In genomic region chr9:119609277-119609971, GRCh38 we compare ENCODE assay signal across 23 cellular contexts.
A peak's percentile ranks its signal among the peaks of the same experiment; 100 is the strongest.
DNase-seq lines count a peak whose midpoint lies in the region; ATAC-seq, FAIRE-seq and TF ChIP-seq lines count a peak whose summit lies in the region.
"Had no signal": no experiment of that assay in that cellular context is flagged by ENCODE, and none has a peak within 500 bp of the region (broad histone marks: within the 10 kb centered on the region; RNA-seq: fewer than 3 reads in every experiment).

No MANE protein-coding gene starts in this region.

- TF ChIP-seq EP300 in HepG2 (IDR thresholded peaks at IDR 0.05; ENCODE audit: low read depth in 2 of 2, low read length in 2 of 2) (no peak), HepG2 (CRISPR knock-in tag; IDR thresholded peaks at IDR 0.05; ENCODE audit: borderline replicate concordance) (no peak)

- no peak overlapping the region for H3K4me3 Mint-ChIP-seq in neural crest cell
- H3K4me3 Mint-ChIP-seq in activated naive CD8-positive, alpha-beta T cell treated with anti-CD3 and anti-CD28 coated beads, Interleukin-2, amount 50 U/mL, for 24 hours, result no peak overlapping the region
- H3K4me3 Mint-ChIP-seq: CD8-positive, alpha-beta memory T cell had no signal

- no peaks in the 10 kb centered on the region for H3K27me3 ChIP-seq in HepG2 (ENCODE audit: control insufficient read depth in 1 of 2, insufficient read depth in 2 of 2, low read length in 2 of 2)
- no peaks in the 10 kb centered on the region for H3K27me3 ChIP-seq in right lobe of liver
- H3K27me3 ChIP-seq: BLaER1 treated with 17β-estradiol and CSF1 and Interleukin-3, amounts not matched to agents 10 nM and 100 nM had no signal

- in situ Hi-C loops in HepG2 (cut with HindIII; ENCODE audit: extremely low pct_ligation_motif_present, low pct_unique_long_range_greater_than_20kb), result no loop called here

- H3K4me1 ChIP-seq in HepG2 (ENCODE audit: insufficient read depth, low read length) (no peaks in the 10 kb centered on the region), right lobe of liver (no peaks in the 10 kb centered on the region), HEK293 (ENCODE audit: control insufficient read depth, insufficient read depth, low read length) (no peaks in the 10 kb centered on the region)
- H3K4me1 ChIP-seq: A549; BLaER1 treated with 17β-estradiol and CSF1 and Interleukin-3, amounts not matched to agents 10 nM and 100 nM had no signal

- H3K27me3 Mint-ChIP-seq in neural crest cell (ENCODE audit: low read depth), result peaks cover 34% of the 10 kb centered on the region
- no peaks in the 10 kb centered on the region for H3K27me3 Mint-ChIP-seq in activated naive CD8-positive, alpha-beta T cell treated with anti-CD3 and anti-CD28 coated beads, Interleukin-2, amount 50 U/mL, for 24 hours
- H3K27me3 Mint-ChIP-seq: CD4-positive, alpha-beta memory T cell; CD8-positive, alpha-beta memory T cell had no signal

- no peak for TF ChIP-seq CTCF in HepG2 (CRISPR knock-in tag; IDR thresholded peaks at IDR 0.05)
- TF ChIP-seq CTCF in right lobe of liver (IDR thresholded peaks at IDR 0.05), result no peak
- no peak for TF ChIP-seq CTCF in HEK293 (tag by site-specific recombination; IDR thresholded peaks at IDR 0.05)
- TF ChIP-seq CTCF in neural crest cell (conservative IDR thresholded peaks at IDR 0.05), result no peak

- FAIRE-seq in HepG2 (lab: Jason Lieb, UNC), result no peak
- FAIRE-seq: A549, GM12878, GM12892, GM18507 had no signal

- no peaks in the 10 kb centered on the region for H3K9me3 ChIP-seq in HepG2 (ENCODE audit: low read length)
- H3K9me3 ChIP-seq in right lobe of liver, result no peaks in the 10 kb centered on the region
- no peaks in the 10 kb centered on the region for H3K9me3 ChIP-seq in HEK293 (ENCODE audit: control insufficient read depth, insufficient read depth, low read depth, low read length)
- H3K9me3 ChIP-seq: A549 had no signal

- H3K4me3 ChIP-seq in HepG2 (replicated peaks in 1 of 3; ENCODE audit: insufficient read depth in 1 of 3, low read depth in 2 of 3, low read length in 3 of 3) (no peak overlapping the region), right lobe of liver (no peak overlapping the region), HEK293 (ENCODE audit: low read depth, low read length) (no peak overlapping the region)
- H3K4me3 ChIP-seq: A549; BLaER1 treated with 17β-estradiol and CSF1 and Interleukin-3, amounts not matched to agents 10 nM and 100 nM; GM12878 had no signal

- intact Hi-C loops in HepG2 (cut with micrococcal nuclease; ENCODE audit: unreplicated experiment), result no loop called here
- intact Hi-C loops in right lobe of liver (cut with DNase I), result no loop called here

- DNase-seq in HepG2 (ENCODE audit: low spot score) (no peak), right lobe of liver (no peak), neural crest cell (ENCODE audit: low read depth, low spot score) (no peak)
- no peak for DNase-seq in activated naive CD8-positive, alpha-beta T cell treated with anti-CD3 and anti-CD28 coated beads, Interleukin-2, amount 50 U/mL, for 24 hours
- DNase-seq: CD4-positive, alpha-beta memory T cell; CD8-positive, alpha-beta memory T cell; COR-L47; DMS 273 treated with DMSO at 0.1 percent for 48 hours; DMS153; DMS53; DMS79; DND-41; EL; GDM1 had no signal

- H3K36me3 Mint-ChIP-seq in neural crest cell (ENCODE audit: low read depth), result no peaks in the 10 kb centered on the region
- no peaks in the 10 kb centered on the region for H3K36me3 Mint-ChIP-seq in activated naive CD8-positive, alpha-beta T cell treated with anti-CD3 and anti-CD28 coated beads, Interleukin-2, amount 50 U/mL, for 24 hours (ENCODE audit: low read depth)
- H3K36me3 Mint-ChIP-seq: CD4-positive, alpha-beta memory T cell; CD8-positive, alpha-beta memory T cell had no signal

- ATAC-seq in HepG2, result no peak
- no peak for ATAC-seq in right lobe of liver
- no peak for ATAC-seq in GM21825 (IDR thresholded peaks at IDR 0.05; ENCODE audit: unreplicated experiment)
- ATAC-seq in activated naive CD8-positive, alpha-beta T cell treated with anti-CD3 and anti-CD28 coated beads, Interleukin-2, amount 50 U/mL, for 24 hours, result no peak
- ATAC-seq: A549, GM12878 had no signal

- H3K9me3 Mint-ChIP-seq in neural crest cell, result peaks cover 2% of the 10 kb centered on the region
- H3K9me3 Mint-ChIP-seq in activated naive CD8-positive, alpha-beta T cell treated with anti-CD3 and anti-CD28 coated beads, Interleukin-2, amount 50 U/mL, for 24 hours, result no peaks in the 10 kb centered on the region

- no peaks in the 10 kb centered on the region for H3K79me2 ChIP-seq in HepG2 (ENCODE audit: insufficient read depth, low read length)

- BruUV-seq in HepG2 (replicated peaks; lab: Mats Ljungman, UMichigan), result no TSS peak

- CTCF ChIA-PET in HepG2 (lab: Yijun Ruan, JAX; ENCODE audit: low intra/inter-chr PET ratio, low total read pairs) (no interaction called here), HEK293 (lab: Yijun Ruan, JAX) (interaction anchor here (0.7 kb wide), 2 partner anchors 66 to 187 kb away, joined by 3 read pairs; no protein-coding TSS in a partner anchor)

- POLR2A ChIA-PET in HepG2 (lab: Yijun Ruan, JAX), result no interaction called here
- POLR2A ChIA-PET in HEK293 (lab: Yijun Ruan, JAX), result no interaction called here

- peak overlapping the region; percentile 62 for H3K27ac Mint-ChIP-seq in neural crest cell (ENCODE audit: unreplicated experiment)
- H3K27ac Mint-ChIP-seq in activated naive CD8-positive, alpha-beta T cell treated with anti-CD3 and anti-CD28 coated beads, Interleukin-2, amount 50 U/mL, for 24 hours, result no peak overlapping the region
- H3K27ac Mint-ChIP-seq: CD4-positive, alpha-beta memory T cell; CD8-positive, alpha-beta memory T cell had no signal

- no peak overlapping the region for H3K9ac ChIP-seq in HepG2 (ENCODE audit: insufficient read depth, low read depth, low read length)
- H3K9ac ChIP-seq: BLaER1 treated with 17β-estradiol and CSF1 and Interleukin-3, amounts not matched to agents 10 nM and 100 nM had no signal

- H3K4me2 ChIP-seq in HepG2 (ENCODE audit: low read depth, low read length), result no peak overlapping the region
- H3K4me2 ChIP-seq: A549; BLaER1 treated with 17β-estradiol and CSF1 and Interleukin-3, amounts not matched to agents 10 nM and 100 nM had no signal

- H3K4me1 Mint-ChIP-seq in neural crest cell, result no peaks in the 10 kb centered on the region
- no peaks in the 10 kb centered on the region for H3K4me1 Mint-ChIP-seq in activated naive CD8-positive, alpha-beta T cell treated with anti-CD3 and anti-CD28 coated beads, Interleukin-2, amount 50 U/mL, for 24 hours
- H3K4me1 Mint-ChIP-seq: CD4-positive, alpha-beta memory T cell; CD8-positive, alpha-beta memory T cell had no signal

- H4K20me1 ChIP-seq in HepG2 (ENCODE audit: insufficient read depth, low read length), result no peaks in the 10 kb centered on the region
- H4K20me1 ChIP-seq: BLaER1 treated with 17β-estradiol and CSF1 and Interleukin-3, amounts not matched to agents 10 nM and 100 nM had no signal

- no peaks in the 10 kb centered on the region for H3K36me3 ChIP-seq in HepG2 (replicated peaks in 1 of 2; ENCODE audit: control insufficient read depth in 1 of 2, insufficient read depth in 2 of 2, low read length in 2 of 2)
- no peaks in the 10 kb centered on the region for H3K36me3 ChIP-seq in right lobe of liver
- H3K36me3 ChIP-seq in HEK293 (ENCODE audit: control insufficient read depth in 2 of 2, insufficient read depth in 1 of 2, low read length in 2 of 2), result no peaks in the 10 kb centered on the region
- H3K36me3 ChIP-seq: BLaER1 treated with 17β-estradiol and CSF1 and Interleukin-3, amounts not matched to agents 10 nM and 100 nM had no signal

- H3K27ac ChIP-seq in HepG2 (ENCODE audit: extremely low read length, insufficient read depth, low read length) (no peak overlapping the region), right lobe of liver (no peak overlapping the region), HEK293 (ENCODE audit: extremely low read depth, low read depth, low read length) (no peak overlapping the region)
- H3K27ac ChIP-seq: 22Rv1; A549; BLaER1 treated with 17β-estradiol and CSF1 and Interleukin-3, amounts not matched to agents 10 nM and 100 nM; C4-2B had no signal

- TF ChIP-seq POLR2A in HepG2 (IDR thresholded peaks at IDR 0.05; ENCODE audit: insufficient read depth in 1 of 2, low read depth in 2 of 2, low read length in 2 of 2) (no peak), right lobe of liver (IDR thresholded peaks at IDR 0.05) (no peak)

- no peak overlapping the region for H2AFZ ChIP-seq in HepG2 (ENCODE audit: low read length)

- no peak for TF ChIP-seq RAD21 in HepG2 (CRISPR knock-in tag; IDR thresholded peaks at IDR 0.05)

- WGBS in HepG2 (ENCODE audit: low lambda C conversion rate), result 23% methylated on average over 2 of the region's 2 CpGs
- 59% methylated on average over 2 of the region's 2 CpGs for WGBS in right lobe of liver (ENCODE audit: insufficient coverage, low coverage, low lambda C conversion rate, missing lambda C conversion rate)

TF ChIP-seq in HepG2, 621 proteins besides CTCF, POLR2A, EP300 and RAD21 (continues in another document):
- TF ChIP-seq MXD1 (CRISPR knock-in tag; IDR thresholded peaks at IDR 0.05) (no peak), U2AF2 (IDR thresholded peaks at IDR 0.05; ENCODE audit: low read depth, low read length) (0 out of 2 replicates have a peak, but pooled peaks have one; percentile 65), SRSF9 (IDR thresholded peaks at IDR 0.05; ENCODE audit: borderline replicate concordance, insufficient read depth, low read depth, low read length, poor library complexity, severe bottlenecking) (peak; percentile 39), ZNF44 (CRISPR knock-in tag; IDR thresholded peaks at IDR 0.05) (no peak), ZFX (CRISPR knock-in tag; IDR thresholded peaks at IDR 0.05; ENCODE audit: low read depth) (no peak), ZNF615 (CRISPR knock-in tag; IDR thresholded peaks at IDR 0.05; ENCODE audit: borderline replicate concordance) (no peak)

TF ChIP-seq in HEK293, 187 proteins besides CTCF, POLR2A, EP300 and RAD21:
- TF ChIP-seq KLF1 (tag by site-specific recombination; IDR thresholded peaks at IDR 0.05) (no peak), ZNF366 (tag by site-specific recombination; conservative IDR thresholded peaks at IDR 0.05) (peak; percentile 75), PRDM1 (tag by site-specific recombination; IDR thresholded peaks at IDR 0.05) (peak; percentile 78)
